1 cellular context compared by ENCODE assay signal in genomic region chr15:31301687-31301990, GRCh38.
TF ChIP-seq lines count a peak whose summit lies in the region.

No MANE protein-coding gene starts in this region.

TF ChIP-seq in GM12878, 131 proteins besides CTCF, POLR2A, EP300 and RAD21:
- TF ChIP-seq ASH2L (IDR thresholded peaks at IDR 0.05; ENCODE audit: borderline replicate concordance, low read depth): no peak
- no peak for TF ChIP-seq SREBF1 (IDR thresholded peaks at IDR 0.05; ENCODE audit: low read length)
- no peak for TF ChIP-seq BRCA1 (IDR thresholded peaks at IDR 0.05; ENCODE audit: low read depth, low read length)
- no peak for TF ChIP-seq ZNF274 (IDR thresholded peaks at IDR 0.05; ENCODE audit: insufficient read depth, insufficient read length)
- no peak for TF ChIP-seq NRF1 (conservative IDR thresholded peaks at IDR 0.05; ENCODE audit: low read depth, low read length)
- TF ChIP-seq ZZZ3 (IDR thresholded peaks at IDR 0.05; ENCODE audit: control insufficient read depth, insufficient read length, low read depth): no peak
- no peak for TF ChIP-seq ZNF207 (IDR thresholded peaks at IDR 0.05; ENCODE audit: borderline replicate concordance)
- TF ChIP-seq STAT3 (IDR thresholded peaks at IDR 0.05; ENCODE audit: low read depth, low read length): no peak
- no peak for TF ChIP-seq LARP7 (IDR thresholded peaks at IDR 0.05)
- no peak for TF ChIP-seq SP1 (IDR thresholded peaks at IDR 0.05; ENCODE audit: low read depth, low read length)
- TF ChIP-seq JUND (IDR thresholded peaks at IDR 0.05; ENCODE audit: low read depth, low read length): no peak
- no peak for TF ChIP-seq ETV6 (conservative IDR thresholded peaks at IDR 0.05 in 1 of 2, IDR thresholded peaks at IDR 0.05 in 1 of 2; ENCODE audit: borderline replicate concordance in 1 of 2, low read depth in 1 of 2)
